In genomic region chr17:79255926-79256325, GRCh38 we compare ENCODE assay signal across 28 cellular contexts.
"Had no signal": no experiment of that assay in that cellular context is flagged by ENCODE, and none has a peak within 500 bp of the region (broad histone marks: within the 10 kb centered on the region; RNA-seq: fewer than 3 reads in every experiment).

No MANE protein-coding gene starts in this region.

- DNase-seq: activated CD4-positive, alpha-beta memory T cell treated with anti-CD3 and anti-CD28 coated beads, Interleukin-2, amount 10 ng/mL, durations not matched to agents 7 days and 5 days; activated CD4-positive, alpha-beta T cell treated with anti-CD3 and anti-CD28 coated beads for 1 hour; activated CD4-positive, alpha-beta T cell treated with anti-CD3 and anti-CD28 coated beads for 48 hours; activated CD4-positive, CD25-positive, alpha-beta regulatory T cell; activated CD8-positive, alpha-beta memory T cell treated with anti-CD3 and anti-CD28 coated beads for 24 hours; activated CD8-positive, alpha-beta memory T cell treated with anti-CD3 and anti-CD28 coated beads, Interleukin-2, amount 10 ng/mL, durations not matched to agents 7 days and 5 days; activated CD8-positive, alpha-beta memory T cell treated with anti-CD3 and anti-CD28 coated beads, Interleukin-2, amount 50 U/mL, for 48 hours; activated effector memory CD4-positive, alpha-beta T cell treated with Interleukin-2 at 50 U/mL for 16 hours; activated naive CD4-positive, alpha-beta T cell treated with anti-CD3 and anti-CD28 coated beads, Interleukin-2, amount 10 ng/mL, durations not matched to agents 7 days and 5 days; activated naive CD8-positive, alpha-beta T cell treated with anti-CD3 and anti-CD28 coated beads, Interleukin-2, amount 50 U/mL, for 24 hours; activated T-cell treated with anti-CD3 and anti-CD28 coated beads, Interleukin-2, amount 50 U/mL, for 48 hours; anterior cingulate cortex; caudate nucleus; cerebellar nuclear complex; NCI-H1694; NCI-H2081; NCI-H2227 treated with DMSO at 0.1 percent for 48 hours; NCI-H446; NCI-H510A treated with DMSO at 0.1 percent for 48 hours; NCI-H526 treated with DMSO at 0.1 percent for 48 hours; PC-9; SIG-M5; T-helper 1 cell; T-helper 2 cell; T-helper 9 cell; WERI-Rb-1 had no signal

- H3K4me3 ChIP-seq: K562, PC-9 had no signal

- H2AFZ ChIP-seq: PC-9 had no signal

- H3K27ac ChIP-seq: PC-9, RWPE1, WERI-Rb-1 had no signal

- H3K4me2 ChIP-seq: PC-9 had no signal

- H3K36me3 ChIP-seq: WERI-Rb-1 had no signal
